8 cellular contexts compared by ENCODE assay signal in genomic region chr19:21767065-21767800, GRCh38. TPM values are rescaled to one million over a fixed set of nuclear protein-coding genes. Genes with fewer than 3 reads are reported as not detected.
DNase-seq lines count a peak whose midpoint lies in the region; ATAC-seq and TF ChIP-seq lines count a peak whose summit lies in the region.

Gene ZNF100, minus strand, starts transcription at chr19:21767579. Its CDS starts 150 bp downstream, at chr19:21767429.

- H3K27me3 ChIP-seq in ACC112 (ENCODE audit: insufficient read depth, low read length), result no peaks in the 10 kb centered on the region
- H3K27me3 ChIP-seq in breast epithelium, result no peaks in the 10 kb centered on the region

- peak within 1 kb of the TSS; percentile 91 for H2AFZ ChIP-seq in ACC112 (ENCODE audit: low read length, unreplicated experiment)

- peak; percentile 41 for TF ChIP-seq POLR2A in breast epithelium (IDR thresholded peaks at IDR 0.05)

- no peaks in the 10 kb centered on the region for H3K9me3 ChIP-seq in breast epithelium

- peak within 1 kb of the TSS; percentile 71; the same call in 1 of the 2 replicates for H3K27ac ChIP-seq in ACC112 (ENCODE audit: low read depth, low read length)
- H3K27ac ChIP-seq in VCaP, result peak within 1 kb of the TSS; percentile 80
- peak within 1 kb of the TSS; percentile 89 to 91 for H3K27ac ChIP-seq in breast epithelium
- peak within 1 kb of the TSS; percentile 14 to 90 (median 84) for H3K27ac ChIP-seq in skin epidermis

- peaks cover 14% of the 10 kb centered on the region for H3K36me3 ChIP-seq in ACC112 (ENCODE audit: insufficient read depth, low read length)
- no peaks in the 10 kb centered on the region for H3K36me3 ChIP-seq in breast epithelium

- DNase-seq in NCI-H2171 treated with DMSO at 0.1 percent for 48 hours (lab: John Stamatoyannopoulos, UW), result peak; percentile 90
- DNase-seq in breast epithelium (ENCODE audit: low spot score in 2 of 2), result peak; percentile 84 to 91
- peak; percentile 79 for DNase-seq in iPS-NIHi11 (ENCODE audit: low spot score)

- H3K4me1 ChIP-seq in ACC112 (ENCODE audit: control insufficient read depth, insufficient read depth, low read length, unreplicated experiment), result peaks cover 5% of the 10 kb centered on the region
- no peaks in the 10 kb centered on the region for H3K4me1 ChIP-seq in breast epithelium

- peak within 1 kb of the TSS; percentile 98 for H3K4me3 ChIP-seq in ACC112 (ENCODE audit: low read depth, low read length)
- peak within 1 kb of the TSS; percentile 65 to 83 (median 80) for H3K4me3 ChIP-seq in breast epithelium
- peak within 1 kb of the TSS; percentile 59 to 88 (median 75) for H3K4me3 ChIP-seq in skin epidermis

- ATAC-seq in GM18868 (IDR thresholded peaks at IDR 0.05; ENCODE audit: unreplicated experiment), result peak; percentile 95
- ATAC-seq in HG03103 (IDR thresholded peaks at IDR 0.05; ENCODE audit: low read depth, unreplicated experiment), result peak; percentile 96

- no peak for TF ChIP-seq CTCF in VCaP (conservative IDR thresholded peaks at IDR 0.05)
- TF ChIP-seq CTCF in breast epithelium (IDR thresholded peaks at IDR 0.05), result no peak

- intact Hi-C loops in breast epithelium (cut with DNase I; ENCODE audit: low total_unique reads), result no loop called here

- peaks cover 21% of the 10 kb centered on the region for H3K79me2 ChIP-seq in ACC112 (ENCODE audit: control insufficient read depth, insufficient read depth, low read length, unreplicated experiment)

RNA-seq across cellular contexts. Expression of gene ZNF100, which starts in this region (rescaled TPM):
- 10 to 100 TPM in 2 of 3 donors, 1 to 10 TPM in 1; 3.8 to 17.4 (median 11.5) TPM for total RNA-seq in breast epithelium

Comparison
In these comparisons a context has a peak if more than half of its experiments do, and no peak if none do; other contexts are left out.
1. Peak in every context shown above with its lines: DNase-seq, ATAC-seq, H3K4me3 ChIP-seq and H3K27ac ChIP-seq.